Comparison of ENCODE assay signal across 18 cellular contexts in the genomic region with DNA sequence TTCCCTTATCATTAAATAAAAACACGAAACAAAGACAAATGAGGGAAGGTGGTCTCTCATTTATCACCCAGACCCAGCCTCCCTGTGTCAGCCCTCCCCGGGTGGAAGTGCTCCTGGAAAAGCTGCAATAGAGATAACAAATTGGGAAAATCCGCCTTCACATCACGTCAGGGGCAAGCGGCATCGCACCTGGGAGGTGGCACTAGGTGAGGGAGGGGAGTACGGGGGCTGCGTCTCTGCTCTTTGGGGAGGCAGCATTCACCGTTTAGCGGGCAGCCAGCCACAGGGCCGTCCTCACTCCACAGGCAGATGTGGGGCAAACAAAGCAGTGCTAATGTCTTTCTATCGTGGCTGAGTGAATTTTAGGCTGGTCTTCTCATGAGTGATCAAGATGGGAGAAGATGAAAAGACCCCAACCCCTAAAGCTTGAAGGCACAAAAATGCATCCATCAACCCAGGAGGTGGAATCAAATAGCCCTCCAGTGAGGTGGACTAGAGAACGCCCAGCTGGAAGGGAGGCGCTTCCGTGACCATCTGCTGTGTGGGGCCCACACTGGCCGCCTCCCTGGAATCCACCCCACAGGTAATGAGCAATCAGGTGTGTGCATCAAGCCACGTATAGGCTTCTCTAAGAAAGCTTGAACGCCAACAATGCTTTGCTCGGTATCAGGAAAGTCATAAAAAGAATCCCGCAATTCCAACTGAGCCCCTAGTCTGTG.
A peak's percentile ranks its signal among the peaks of the same experiment; 100 is the strongest.
DNase-seq lines count a peak whose midpoint lies in the region; ATAC-seq, FAIRE-seq and TF ChIP-seq lines count a peak whose summit lies in the region.
"Had no signal": no experiment of that assay in that cellular context is flagged by ENCODE, and none has a peak within 500 bp of the region (broad histone marks: within the 10 kb centered on the region; RNA-seq: fewer than 3 reads in every experiment).

No MANE protein-coding gene starts in this region.

- ATAC-seq in RWPE2 (ENCODE audit: low read depth) (no peak), GM21717 (IDR thresholded peaks at IDR 0.05; ENCODE audit: unreplicated experiment) (no peak)
- ATAC-seq in activated T-cell treated with anti-CD3 and anti-CD28 coated beads, Interleukin-2, amount 50 U/mL, for 4 hours: no peak
- ATAC-seq: PC-3 had no signal

- no peak overlapping the region for H3T11ph ChIP-seq in H9 (ENCODE audit: low read length)

- H3K27ac ChIP-seq in H9 (ENCODE audit: insufficient read length, low read depth, low read length): no peak overlapping the region
- H3K27ac ChIP-seq in RWPE2 (ENCODE audit: poor library complexity, severe bottlenecking): no peak overlapping the region
- no peak overlapping the region for H3K27ac ChIP-seq in kidney (ENCODE audit: low read depth in 2 of 2, low read length in 2 of 2)
- H3K27ac ChIP-seq in CD4-positive, alpha-beta memory T cell (ENCODE audit: low read depth, low read length): no peak overlapping the region
- H3K27ac ChIP-seq: RWPE1 had no signal

- intact Hi-C loops in kidney (cut with DNase I): no loop called here
- intact Hi-C loops in posterior vena cava (cut with DNase I): no loop called here
- intact Hi-C loops in CD4-positive, alpha-beta memory T cell (cut with micrococcal nuclease): no loop called here

- H3K18ac ChIP-seq in H9 (ENCODE audit: insufficient read length, low read depth, low read length): no peak overlapping the region

- peaks cover 34% of the 10 kb centered on the region for H3K27me3 Mint-ChIP-seq in H9 (ENCODE audit: low read depth)
- H3K27me3 Mint-ChIP-seq in CD4-positive, alpha-beta memory T cell: peaks cover 0 to 1% of the 10 kb centered on the region in 2 donors
- peaks cover 8% of the 10 kb centered on the region for H3K27me3 Mint-ChIP-seq in activated T-cell treated with anti-CD3 and anti-CD28 coated beads, Interleukin-2, amount 50 U/mL, for 4 hours (ENCODE audit: low read depth)

- no peak for FAIRE-seq in kidney (lab: Jason Lieb, UNC)
- FAIRE-seq: GM12892 had no signal

- peaks cover 11 to 18% of the 10 kb centered on the region in 2 experiments for H3K4me1 Mint-ChIP-seq in H9
- peaks cover 0 to 1% (median 0%) of the 10 kb centered on the region in 4 donors for H3K4me1 Mint-ChIP-seq in CD4-positive, alpha-beta memory T cell
- no peaks in the 10 kb centered on the region for H3K4me1 Mint-ChIP-seq in activated T-cell treated with anti-CD3 and anti-CD28 coated beads, Interleukin-2, amount 50 U/mL, for 4 hours (ENCODE audit: low read depth)

- H3K9ac ChIP-seq in H9 (ENCODE audit: extremely low read depth, insufficient read length, low read length): no peak overlapping the region
- no peak overlapping the region for H3K9ac ChIP-seq in kidney (ENCODE audit: low read length in 2 of 2)

- POLR2A ChIA-PET in CD4-positive, alpha-beta memory T cell (lab: Charles Lee; ENCODE audit: partially characterized antibody): no interaction called here

- no peaks in the 10 kb centered on the region for H3K36me3 Mint-ChIP-seq in H9 (ENCODE audit: insufficient read depth in 1 of 3, low read depth in 3 of 3)
- H3K36me3 Mint-ChIP-seq in CD4-positive, alpha-beta memory T cell: no peaks in the 10 kb centered on the region
- no peaks in the 10 kb centered on the region for H3K36me3 Mint-ChIP-seq in activated T-cell treated with anti-CD3 and anti-CD28 coated beads, Interleukin-2, amount 50 U/mL, for 4 hours (ENCODE audit: insufficient read depth)

- H3K14ac ChIP-seq in H9 (ENCODE audit: insufficient read depth, low read length): no peak overlapping the region

- no peak overlapping the region for H3K4ac ChIP-seq in H9 (ENCODE audit: low read depth, low read length)

- no peak overlapping the region for H3K23ac ChIP-seq in H9 (ENCODE audit: insufficient read length, low read depth, low read length)

- H3K4me3 ChIP-seq in RWPE2 (ENCODE audit: severe bottlenecking): no peak overlapping the region
- no peak overlapping the region for H3K4me3 ChIP-seq in kidney (ENCODE audit: low read length in 2 of 2)
- H3K4me3 ChIP-seq in CD4-positive, alpha-beta memory T cell (ENCODE audit: low read length in 2 of 2): no peak overlapping the region

- peak; percentile 5 for DNase-seq in H9
- peak; percentile 4 for DNase-seq in RWPE2 (ENCODE audit: low spot score)
- peak; percentile 43 for DNase-seq in kidney
- peak; percentile 58 for DNase-seq in posterior vena cava (ENCODE audit: low spot score)
- DNase-seq in CD4-positive, alpha-beta memory T cell: no peak
- no peak for DNase-seq in activated T-cell treated with anti-CD3 and anti-CD28 coated beads, Interleukin-2, amount 50 U/mL, for 4 hours
- DNase-seq in stimulated activated CD4-positive, alpha-beta T cell treated with anti-CD3 and anti-CD28 coated beads, Interleukin-15, amount 100 ng/mL, for 24 hours: no peak
- DNase-seq: Caco-2, KBM-7, MV-4-11, NCI-H1417, NCI-H187 treated with DMSO at 0.1 percent for 48 hours, NCI-H446 treated with DMSO at 0.1 percent for 48 hours, NCI-H748 treated with DMSO at 0.1 percent for 48 hours, PC-3 had no signal

- no peak overlapping the region for H2BK15ac ChIP-seq in H9 (ENCODE audit: low read depth, low read length)

- H3K23me2 ChIP-seq in H9 (ENCODE audit: insufficient read length, low read depth, low read length, poor library complexity, severe bottlenecking): no peaks in the 10 kb centered on the region

- H3K79me2 ChIP-seq in H9 (ENCODE audit: insufficient read depth, low read length): no peaks in the 10 kb centered on the region

- H3K9me3 ChIP-seq in H9 (ENCODE audit: control insufficient read depth, low read depth, low read length): no peaks in the 10 kb centered on the region
- H3K9me3 ChIP-seq in RWPE2 (ENCODE audit: severe bottlenecking): no peaks in the 10 kb centered on the region
- no peaks in the 10 kb centered on the region for H3K9me3 ChIP-seq in kidney (ENCODE audit: control insufficient read depth in 1 of 2, low read length in 2 of 2)
- H3K9me3 ChIP-seq in CD4-positive, alpha-beta memory T cell (ENCODE audit: control insufficient read depth in 1 of 2, low read length in 2 of 2): no peaks in the 10 kb centered on the region
- H3K9me3 ChIP-seq: Caco-2 had no signal

- CTCF ChIA-PET in CD4-positive, alpha-beta memory T cell (lab: Charles Lee; ENCODE audit: partially characterized antibody): no interaction called here

- no peaks in the 10 kb centered on the region for H3K36me3 ChIP-seq in RWPE2 (ENCODE audit: low read depth)
- no peaks in the 10 kb centered on the region for H3K36me3 ChIP-seq in kidney (ENCODE audit: control insufficient read depth in 1 of 2, insufficient read depth in 2 of 2, low read length in 2 of 2)
- no peaks in the 10 kb centered on the region for H3K36me3 ChIP-seq in CD4-positive, alpha-beta memory T cell (ENCODE audit: insufficient read depth, low read length)

- H4K8ac ChIP-seq in H9 (replicated peaks; ENCODE audit: insufficient read length, low read depth, low read length): no peak overlapping the region

- H3K56ac ChIP-seq in H9 (ENCODE audit: insufficient read length, low read depth, low read length): no peak overlapping the region

- H3K27me3 ChIP-seq in H9 (ENCODE audit: insufficient read depth, low read length) (no peaks in the 10 kb centered on the region), RWPE2 (ENCODE audit: insufficient read depth, poor library complexity, severe bottlenecking) (no peaks in the 10 kb centered on the region)
- no peaks in the 10 kb centered on the region for H3K27me3 ChIP-seq in CD4-positive, alpha-beta memory T cell (ENCODE audit: insufficient read depth, low read length)

- H2BK20ac ChIP-seq in H9 (ENCODE audit: low read depth, low read length, poor library complexity, severe bottlenecking): no peak overlapping the region

- no peak overlapping the region for H4K91ac ChIP-seq in H9 (ENCODE audit: insufficient read length, low read depth, low read length)

- TF ChIP-seq CTCF in H9 (conservative IDR thresholded peaks at IDR 0.05) (no peak), RWPE2 (IDR thresholded peaks at IDR 0.05; ENCODE audit: poor library complexity, severe bottlenecking) (no peak), kidney (IDR thresholded peaks at IDR 0.05; ENCODE audit: borderline replicate concordance, extremely low read depth, insufficient read depth) (no peak)

- no peak overlapping the region for H3K27ac Mint-ChIP-seq in H9
- no peak overlapping the region for H3K27ac Mint-ChIP-seq in CD4-positive, alpha-beta memory T cell

- no peak overlapping the region for H4K5ac ChIP-seq in H9 (ENCODE audit: insufficient read length, low read depth, low read length)

- no peaks in the 10 kb centered on the region for H4K20me1 ChIP-seq in H9 (ENCODE audit: control insufficient read depth, insufficient read depth, insufficient read length)

- H3K4me2 ChIP-seq in H9 (ENCODE audit: insufficient read depth, insufficient read length, low read length): no peak overlapping the region

- H3K4me3 Mint-ChIP-seq in H9: 0 out of 5 replicates have a peak overlapping the region, but pooled peaks of 1 of the 2 experiments have one; percentile 45
- no peak overlapping the region for H3K4me3 Mint-ChIP-seq in CD4-positive, alpha-beta memory T cell
- H3K4me3 Mint-ChIP-seq in activated T-cell treated with anti-CD3 and anti-CD28 coated beads, Interleukin-2, amount 50 U/mL, for 4 hours: no peak overlapping the region

- no peak overlapping the region for H2AK5ac ChIP-seq in H9 (ENCODE audit: insufficient read length, low read length)

- no peak overlapping the region for H2BK120ac ChIP-seq in H9 (ENCODE audit: low read depth, low read length, poor library complexity, severe bottlenecking)

- no CpG with 5 or more reads among the region's 20 CpGs for WGBS in H9 (ENCODE audit: extremely low coverage, insufficient read length, low lambda C conversion rate)

- no peak overlapping the region for H2AFZ ChIP-seq in H9 (ENCODE audit: low read length)

- H2BK12ac ChIP-seq in H9 (ENCODE audit: insufficient read length, low read depth, low read length): no peak overlapping the region

- H3K79me1 ChIP-seq in H9 (ENCODE audit: insufficient read depth, low read depth, low read length, poor library complexity, severe bottlenecking): no peaks in the 10 kb centered on the region

- H3K4me1 ChIP-seq in H9 (ENCODE audit: insufficient read depth, low read length) (no peaks in the 10 kb centered on the region), RWPE2 (ENCODE audit: insufficient read depth, poor library complexity, severe bottlenecking) (no peaks in the 10 kb centered on the region), kidney (ENCODE audit: control insufficient read depth in 1 of 2, insufficient read depth in 1 of 2, low read depth in 1 of 2, low read length in 2 of 2) (no peaks in the 10 kb centered on the region)
- no peaks in the 10 kb centered on the region for H3K4me1 ChIP-seq in CD4-positive, alpha-beta memory T cell (ENCODE audit: insufficient read depth, low read length)
- H3K4me1 ChIP-seq: Caco-2 had no signal

- H3K9me3 Mint-ChIP-seq in H9: no peaks in the 10 kb centered on the region
- H3K9me3 Mint-ChIP-seq in CD4-positive, alpha-beta memory T cell: no peaks in the 10 kb centered on the region
- no peaks in the 10 kb centered on the region for H3K9me3 Mint-ChIP-seq in activated T-cell treated with anti-CD3 and anti-CD28 coated beads, Interleukin-2, amount 50 U/mL, for 4 hours

- no peak overlapping the region for H2BK5ac ChIP-seq in H9 (ENCODE audit: insufficient read length, low read length)

Comparison
In these comparisons a context has a peak if more than half of its experiments do, and no peak if none do; other contexts are left out.
1. DNase-seq: peak in H9 (single experiment), RWPE2 (single experiment), kidney (single experiment) and posterior vena cava (single experiment); none in CD4-positive, alpha-beta memory T cell (0 of 5), activated T-cell treated with anti-CD3 and anti-CD28 coated beads, Interleukin-2, amount 50 U/mL, for 4 hours (single experiment) and stimulated activated CD4-positive, alpha-beta T cell treated with anti-CD3 and anti-CD28 coated beads, Interleukin-15, amount 100 ng/mL, for 24 hours (single experiment).